ENCODE assay signal across 10 cellular contexts in the genomic region with DNA sequence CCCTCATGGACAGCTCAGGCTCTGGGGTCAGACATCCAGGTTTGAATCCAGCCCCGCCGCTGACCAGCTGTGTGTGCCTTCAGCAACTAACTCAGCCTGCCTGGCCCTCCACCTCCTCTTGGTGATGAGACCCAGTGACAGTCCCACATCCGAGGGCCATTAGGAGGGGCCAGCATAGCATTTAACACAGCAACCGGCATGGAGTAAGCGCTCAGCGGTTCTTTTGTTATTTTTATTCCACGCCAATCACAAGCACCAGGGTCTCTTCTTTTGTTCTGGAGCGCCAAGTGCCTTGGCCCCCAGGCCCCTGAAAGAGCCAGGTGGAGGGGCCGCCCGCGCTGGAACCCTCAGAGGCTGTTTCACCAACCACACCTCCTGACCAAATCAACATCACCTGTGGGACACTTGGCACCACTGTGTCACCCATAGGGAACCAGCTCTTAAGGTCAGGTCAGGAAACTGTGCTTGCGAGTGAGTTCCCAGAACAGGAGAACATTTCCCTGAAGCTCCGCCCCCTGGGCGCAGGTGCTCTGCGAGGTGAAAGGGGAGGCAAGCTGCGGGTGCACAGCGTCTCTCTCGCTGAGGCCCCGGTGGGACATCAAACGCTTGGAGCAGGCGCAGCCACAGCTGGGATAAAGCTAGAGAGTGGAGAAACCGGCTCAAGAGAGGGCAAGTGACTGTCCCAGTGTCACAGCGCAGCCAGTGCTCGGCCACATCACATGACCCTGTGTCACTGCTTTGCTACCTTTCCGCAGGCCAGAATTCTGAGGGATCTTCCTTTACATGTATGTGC.
DNase-seq lines count a peak whose midpoint lies in the region; ATAC-seq and TF ChIP-seq lines count a peak whose summit lies in the region.
"Had no signal": no experiment of that assay in that cellular context is flagged by ENCODE, and none has a peak within 500 bp of the region (broad histone marks: within the 10 kb centered on the region; RNA-seq: fewer than 3 reads in every experiment).

No MANE protein-coding gene starts in this region.

- no peaks in the 10 kb centered on the region for H3K36me3 Mint-ChIP-seq in MCF 10A (ENCODE audit: insufficient read depth, unreplicated experiment)

- ATAC-seq in mucosa of descending colon, result peak; percentile 79
- no peak for ATAC-seq in HG03196 (IDR thresholded peaks at IDR 0.05; ENCODE audit: unreplicated experiment)

- H3K27ac Mint-ChIP-seq in MCF 10A (ENCODE audit: low read depth, unreplicated experiment), result no peak overlapping the region

- TF ChIP-seq CTCF in mucosa of descending colon (IDR thresholded peaks at IDR 0.05) (no peak), MCF 10A (IDR thresholded peaks at IDR 0.05; ENCODE audit: unreplicated experiment) (no peak)

- no peak overlapping the region for H3K4me3 Mint-ChIP-seq in MCF 10A (ENCODE audit: unreplicated experiment)

- no peak overlapping the region for H3K4me3 ChIP-seq in mucosa of descending colon
- H3K4me3 ChIP-seq: uterus had no signal

- no peaks in the 10 kb centered on the region for H3K9me3 Mint-ChIP-seq in MCF 10A (ENCODE audit: unreplicated experiment)

- DNase-seq in DMS53 treated with DMSO at 0.1 percent for 48 hours (lab: John Stamatoyannopoulos, UW; ENCODE audit: unreplicated experiment), result peak; percentile 71
- peak; percentile 9 to 70 for DNase-seq in NCI-H526 (lab: John Stamatoyannopoulos, UW)
- peak; percentile 12 for DNase-seq in activated T-helper 9 cell treated with anti-CD3 and anti-CD28 coated beads, Interleukin-2, amount 50 U/mL, for 16 hours (ENCODE audit: low read depth)
- peak; percentile 43 to 70 (median 55) for DNase-seq in mucosa of descending colon
- no peak for DNase-seq in MCF 10A (ENCODE audit: unreplicated experiment)
- no peak for DNase-seq in HUDEP-2 (lab: John Stamatoyannopoulos, UW; ENCODE audit: unreplicated experiment in 76 of 76)
- no peak for DNase-seq in C1 segment of cervical spinal cord (lab: John Stamatoyannopoulos, UW)
- DNase-seq: NCI-H1092, uterus had no signal

- no peaks in the 10 kb centered on the region for H3K36me3 ChIP-seq in mucosa of descending colon (ENCODE audit: low read depth)
- H3K36me3 ChIP-seq: uterus had no signal

- no peaks in the 10 kb centered on the region for H3K27me3 Mint-ChIP-seq in MCF 10A (ENCODE audit: insufficient read depth, unreplicated experiment)

- H3K4me1 Mint-ChIP-seq in MCF 10A (ENCODE audit: insufficient read depth, unreplicated experiment), result no peaks in the 10 kb centered on the region

- H3K9me3 ChIP-seq in mucosa of descending colon, result no peaks in the 10 kb centered on the region
- H3K9me3 ChIP-seq: uterus had no signal

- H3K4me1 ChIP-seq in mucosa of descending colon (ENCODE audit: low read depth), result peaks cover 7% of the 10 kb centered on the region
- H3K4me1 ChIP-seq: uterus had no signal

- no TSS peak for BruUV-seq in MCF 10A (replicated peaks; lab: Mats Ljungman, UMichigan)

- POLR2A ChIA-PET in MCF 10A (lab: Yijun Ruan, JAX), result no interaction called here

- CTCF ChIA-PET in MCF 10A (lab: Yijun Ruan, JAX), result interaction anchor here (0.7 to 1.5 kb wide), 3 partner anchors 14 to 317 kb away, joined by 3 to 11 read pairs (median 3); no protein-coding TSS in a partner anchor

- intact Hi-C loops in mucosa of descending colon (cut with DNase I, micrococcal nuclease), result no loop called here
- intact Hi-C loops in MCF 10A (cut with micrococcal nuclease), result no loop called here

Comparison
In these comparisons a context has a peak if more than half of its experiments do, and no peak if none do; other contexts are left out.
1. DNase-seq: peak in DMS53 treated with DMSO at 0.1 percent for 48 hours (single experiment), NCI-H526 (2 of 2), activated T-helper 9 cell treated with anti-CD3 and anti-CD28 coated beads, Interleukin-2, amount 50 U/mL, for 16 hours (single experiment) and mucosa of descending colon (3 of 3); none in MCF 10A (single experiment), HUDEP-2 (0 of 76) and C1 segment of cervical spinal cord (0 of 14).